ENCODE assay signal across 27 cellular contexts in the genomic region with DNA sequence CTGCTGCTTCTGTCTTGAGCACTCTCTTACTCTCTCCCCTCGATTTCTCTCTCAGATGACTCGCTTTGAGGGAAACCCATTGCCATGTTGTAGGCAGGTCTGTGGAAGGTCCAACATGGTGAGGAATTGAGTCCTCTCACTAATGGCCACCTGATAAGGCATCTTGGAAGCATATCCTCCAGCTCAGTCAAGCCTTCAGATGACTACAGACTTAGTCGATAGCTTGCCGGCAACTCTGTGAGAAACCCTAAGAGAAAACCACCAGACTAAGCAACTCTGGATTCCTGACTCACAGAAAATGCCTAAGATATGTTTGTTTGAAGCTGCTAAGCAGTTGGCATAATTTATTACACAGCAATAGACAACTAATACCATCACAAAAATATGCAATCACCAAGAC. TPM values are rescaled to one million over a fixed set of nuclear protein-coding genes. Genes with fewer than 3 reads are reported as not detected.
DNase-seq lines count a peak whose midpoint lies in the region; ATAC-seq, FAIRE-seq and TF ChIP-seq lines count a peak whose summit lies in the region.
"Had no signal": no experiment of that assay in that cellular context is flagged by ENCODE, and none has a peak within 500 bp of the region (broad histone marks: within the 10 kb centered on the region; RNA-seq: fewer than 3 reads in every experiment).

No MANE protein-coding gene starts in this region.

- 95 to 96% (median 96%) methylated on average over 4 of the region's 4 CpGs for WGBS in ovary, 3 donors

- H3K4me3 ChIP-seq in bronchial epithelial cell (ENCODE audit: low read depth, low read length) (no peak overlapping the region), ovary (no peak overlapping the region)
- H3K4me3 ChIP-seq: SK-N-MC, upper lobe of right lung had no signal

- no peaks in the 10 kb centered on the region for H3K27me3 ChIP-seq in bronchial epithelial cell (ENCODE audit: control insufficient read depth, insufficient read depth, low read length)
- no peaks in the 10 kb centered on the region for H3K27me3 ChIP-seq in ovary
- H3K27me3 ChIP-seq: upper lobe of right lung had no signal

- H3K27ac ChIP-seq in ovary = no peak overlapping the region
- H3K27ac ChIP-seq: parathyroid adenoma, SK-N-MC, upper lobe of right lung had no signal

- H3K27ac Mint-ChIP-seq in nephron progenitor cell = no peak overlapping the region
- H3K27ac Mint-ChIP-seq: activated CD4-positive, alpha-beta memory T cell treated with anti-CD3 and anti-CD28 coated beads, Interleukin-2, amount 10 ng/mL, durations not matched to agents 7 days and 5 days; activated naive CD4-positive, alpha-beta T cell treated with anti-CD3 and anti-CD28 coated beads, Interleukin-2, amount 50 U/mL, for 24 hours; activated T-helper 17 cell treated with anti-CD3 and anti-CD28 coated beads, Interleukin-2, amount 50 U/mL, for 72 hours; stimulated activated memory B cell treated with anti-CD40 and anti-IgM and Interleukin-4, amounts not matched to agents 10 μg/mL and 1 μg/mL and 100 μg/mL, for 72 hours; T-helper 1 cell treated with Interleukin-12 subunit alpha and Interleukin-12 subunit beta and Interleukin-4 antibody, amounts not matched to agents 30 μg/mL and 1 μg/mL, for 36 hours had no signal

- TF ChIP-seq CTCF in bronchial epithelial cell (IDR thresholded peaks at IDR 0.05; ENCODE audit: insufficient read depth, low read length, severe bottlenecking) (no peak), nephron progenitor cell (IDR thresholded peaks at IDR 0.05) (no peak), ovary (IDR thresholded peaks at IDR 0.05) (no peak)

- H3K27me3 Mint-ChIP-seq in nephron progenitor cell (ENCODE audit: low read depth, poor library complexity) = peaks cover under 1% of the 10 kb centered on the region

- TF ChIP-seq POLR2A in ovary (IDR thresholded peaks at IDR 0.05) = no peak

- H3K4me1 ChIP-seq in ovary (ENCODE audit: insufficient read depth) = no peaks in the 10 kb centered on the region
- H3K4me1 ChIP-seq: parathyroid adenoma, upper lobe of right lung had no signal

- intact Hi-C loops in ovary (cut with DNase I) = loop anchor here in 1 of 4 donors (10.0 kb wide), 1 partner anchor 82 kb away; no protein-coding TSS in a partner anchor

- H3K4me1 Mint-ChIP-seq in nephron progenitor cell = no peaks in the 10 kb centered on the region
- H3K4me1 Mint-ChIP-seq: activated CD4-positive, alpha-beta memory T cell treated with anti-CD3 and anti-CD28 coated beads, Interleukin-2, amount 10 ng/mL, durations not matched to agents 7 days and 5 days; activated naive CD4-positive, alpha-beta T cell treated with anti-CD3 and anti-CD28 coated beads, Interleukin-2, amount 50 U/mL, for 24 hours; activated T-helper 17 cell treated with anti-CD3 and anti-CD28 coated beads, Interleukin-2, amount 50 U/mL, for 72 hours; stimulated activated memory B cell treated with anti-CD40 and anti-IgM and Interleukin-4, amounts not matched to agents 10 μg/mL and 1 μg/mL and 100 μg/mL, for 72 hours had no signal

- DNase-seq in EH (ENCODE audit: low read depth) (peak; percentile 15), LHCN-M2 (ENCODE audit: low read depth) (peak; percentile 50), bronchial epithelial cell (ENCODE audit: low read depth) (peak; percentile 60), iris pigment epithelial cell (ENCODE audit: low read depth) (peak; percentile 20), anterior cingulate cortex (lab: John Stamatoyannopoulos, UW) (no peak), nephron progenitor cell (no peak), ovary (no peak)
- DNase-seq: activated CD4-positive, alpha-beta memory T cell treated with anti-CD3 and anti-CD28 coated beads, Interleukin-2, amount 10 ng/mL, durations not matched to agents 7 days and 5 days; activated CD4-positive, CD25-positive, alpha-beta regulatory T cell treated with anti-CD3 and anti-CD28 coated beads, Interleukin-2, amount 50 U/mL, for 72 hours; C1 segment of cervical spinal cord; central memory CD4-positive, alpha-beta T cell; COR-L47; DMS79 treated with DMSO at 0.1 percent for 48 hours; left cardiac atrium; MV-4-11; NCI-H146; NCI-H446 treated with DMSO at 0.1 percent for 48 hours; stimulated activated CD4-positive, alpha-beta T cell treated with anti-CD3 and anti-CD28 coated beads, Interleukin-4, amount 100 ng/mL, for 24 hours; upper lobe of right lung had no signal

- no peak overlapping the region for H3K4me3 Mint-ChIP-seq in nephron progenitor cell
- H3K4me3 Mint-ChIP-seq: activated CD4-positive, alpha-beta memory T cell treated with anti-CD3 and anti-CD28 coated beads, Interleukin-2, amount 10 ng/mL, durations not matched to agents 7 days and 5 days; activated naive CD4-positive, alpha-beta T cell treated with anti-CD3 and anti-CD28 coated beads, Interleukin-2, amount 50 U/mL, for 24 hours; activated T-helper 17 cell treated with anti-CD3 and anti-CD28 coated beads, Interleukin-2, amount 50 U/mL, for 72 hours; stimulated activated memory B cell treated with anti-CD40 and anti-IgM and Interleukin-4, amounts not matched to agents 10 μg/mL and 1 μg/mL and 100 μg/mL, for 72 hours; T-helper 1 cell treated with Interleukin-12 subunit alpha and Interleukin-12 subunit beta and Interleukin-4 antibody, amounts not matched to agents 30 μg/mL and 1 μg/mL, for 36 hours had no signal

- no peaks in the 10 kb centered on the region for H3K9me3 Mint-ChIP-seq in nephron progenitor cell
- H3K9me3 Mint-ChIP-seq: activated naive CD4-positive, alpha-beta T cell treated with anti-CD3 and anti-CD28 coated beads, Interleukin-2, amount 50 U/mL, for 24 hours had no signal

- H3K36me3 Mint-ChIP-seq in nephron progenitor cell (ENCODE audit: low read depth) = no peaks in the 10 kb centered on the region
- H3K36me3 Mint-ChIP-seq: stimulated activated memory B cell treated with anti-CD40 and anti-IgM and Interleukin-4, amounts not matched to agents 10 μg/mL and 1 μg/mL and 100 μg/mL, for 72 hours had no signal

- ATAC-seq in GM18511 (IDR thresholded peaks at IDR 0.05; ENCODE audit: unreplicated experiment) = no peak
- ATAC-seq: activated T-helper 17 cell treated with anti-CD3 and anti-CD28 coated beads, Interleukin-2, amount 50 U/mL, for 72 hours; left cardiac atrium; stimulated activated memory B cell treated with anti-CD40 and anti-IgM and Interleukin-4, amounts not matched to agents 10 μg/mL and 1 μg/mL and 100 μg/mL, for 72 hours; upper lobe of right lung had no signal

- H3K9me3 ChIP-seq in ovary = no peaks in the 10 kb centered on the region
- H3K9me3 ChIP-seq: upper lobe of right lung had no signal

- H3K36me3 ChIP-seq in bronchial epithelial cell (ENCODE audit: control insufficient read depth, insufficient read depth, low read length) (no peaks in the 10 kb centered on the region), ovary (no peaks in the 10 kb centered on the region)
- H3K36me3 ChIP-seq: upper lobe of right lung had no signal

- no peak for FAIRE-seq in bronchial epithelial cell (lab: Jason Lieb, UNC)
- FAIRE-seq: TTC549 had no signal

- no peak for TF ChIP-seq EP300 in ovary (IDR thresholded peaks at IDR 0.05)

RNA-seq across cellular contexts. Expression of a gene that starts 51.2 kb away (rescaled TPM):
- total RNA-seq in LHCN-M2 (2014; rRNA removed) (56.5 and 64.1 TPM in 2 replicates), bronchial epithelial cell (41.1 and 42.5 TPM in 2 replicates), ovary (10 to 100 TPM; 30.4 to 41.3 (median 34.2) TPM)
- 28.1 TPM for polyA plus RNA-seq in LHCN-M2 (2012)
- 10 to 100 TPM; 22.8 to 34.2 TPM for polyA plus RNA-seq in ovary

Comparison
In these comparisons a context has a peak if more than half of its experiments do, and no peak if none do; other contexts are left out.
1. DNase-seq: peak in EH (single experiment), LHCN-M2 (single experiment), bronchial epithelial cell (single experiment) and iris pigment epithelial cell (single experiment); none in anterior cingulate cortex (0 of 58), nephron progenitor cell (single experiment) and ovary (0 of 5).